In genomic region chr9:70479880-70480291, GRCh38 we compare ENCODE assay signal across 9 cellular contexts.
DNase-seq lines count a peak whose midpoint lies in the region; ATAC-seq and TF ChIP-seq lines count a peak whose summit lies in the region.
"Had no signal": no experiment of that assay in that cellular context is flagged by ENCODE, and none has a peak within 500 bp of the region (broad histone marks: within the 10 kb centered on the region; RNA-seq: fewer than 3 reads in every experiment).

No MANE protein-coding gene starts in this region.

- peak; percentile 43 for DNase-seq in Calu3
- no peak for DNase-seq in RWPE2 (ENCODE audit: low spot score)
- peak; percentile 68 for DNase-seq in fibroblast of the aortic adventitia (ENCODE audit: low read depth)
- DNase-seq in osteoblast (ENCODE audit: insufficient read length, low spot score, missing footprints): no peak
- DNase-seq in Kasumi-1 (lab: John Stamatoyannopoulos, UW): no peak
- DNase-seq in activated CD4-positive, CD25-positive, alpha-beta regulatory T cell (lab: John Stamatoyannopoulos, UW): no peak
- no peak for DNase-seq in activated CD8-positive, alpha-beta memory T cell treated with anti-CD3 and anti-CD28 coated beads, Interleukin-2, amount 10 ng/mL, durations not matched to agents 7 days and 5 days
- DNase-seq: GOT3 had no signal

- no peaks in the 10 kb centered on the region for H3K9me3 Mint-ChIP-seq in Calu3 (ENCODE audit: low read depth, unreplicated experiment)
- H3K9me3 Mint-ChIP-seq in activated CD8-positive, alpha-beta memory T cell treated with anti-CD3 and anti-CD28 coated beads, Interleukin-2, amount 10 ng/mL, durations not matched to agents 7 days and 5 days (ENCODE audit: low read depth): no peaks in the 10 kb centered on the region

- TF ChIP-seq CTCF in Calu3 (IDR thresholded peaks at IDR 0.05; ENCODE audit: unreplicated experiment) (no peak), RWPE2 (IDR thresholded peaks at IDR 0.05; ENCODE audit: poor library complexity, severe bottlenecking) (no peak), fibroblast of the aortic adventitia (IDR thresholded peaks at IDR 0.05; ENCODE audit: insufficient read depth, low read length) (no peak), osteoblast (IDR thresholded peaks at IDR 0.05; ENCODE audit: extremely low read depth, low read depth, low read length) (no peak)

- peaks cover 19% of the 10 kb centered on the region for H3K4me1 Mint-ChIP-seq in Calu3 (ENCODE audit: low read depth, unreplicated experiment)
- H3K4me1 Mint-ChIP-seq in activated CD8-positive, alpha-beta memory T cell treated with anti-CD3 and anti-CD28 coated beads, Interleukin-2, amount 10 ng/mL, durations not matched to agents 7 days and 5 days: no peaks in the 10 kb centered on the region

- H3K27me3 ChIP-seq in RWPE2 (ENCODE audit: insufficient read depth, poor library complexity, severe bottlenecking) (no peaks in the 10 kb centered on the region), osteoblast (ENCODE audit: insufficient read depth, low read length) (no peaks in the 10 kb centered on the region)

- no peaks in the 10 kb centered on the region for H3K36me3 ChIP-seq in RWPE2 (ENCODE audit: low read depth)
- no peaks in the 10 kb centered on the region for H3K36me3 ChIP-seq in osteoblast (ENCODE audit: insufficient read depth, low read length)

- CTCF ChIA-PET in Calu3 (lab: Charles Lee): interaction anchor here (1.3 kb wide), 1 partner anchor 65 kb away, joined by 3 read pairs; the partner anchor contains the start of gene KLF9
- CTCF ChIA-PET in activated CD8-positive, alpha-beta memory T cell treated with anti-CD3 and anti-CD28 coated beads, Interleukin-2, amount 10 ng/mL, durations not matched to agents 7 days and 5 days (lab: Charles Lee): interaction anchor here (0.6 to 1.2 kb wide), 2 partner anchors 122 to 1421 kb away, joined by 3 to 4 read pairs; no protein-coding TSS in a partner anchor

- no TSS peak for BruUV-seq in Calu3 (replicated peaks; lab: Mats Ljungman, UMichigan)

- peak; percentile 50 for ATAC-seq in RWPE2 (ENCODE audit: low read depth)
- no peak for ATAC-seq in HG03571 (IDR thresholded peaks at IDR 0.05; ENCODE audit: unreplicated experiment)
- no peak for ATAC-seq in activated CD8-positive, alpha-beta memory T cell treated with anti-CD3 and anti-CD28 coated beads, Interleukin-2, amount 10 ng/mL, durations not matched to agents 7 days and 5 days

- H3K4me1 ChIP-seq in RWPE2 (ENCODE audit: insufficient read depth, poor library complexity, severe bottlenecking): peaks cover 44% of the 10 kb centered on the region
- peaks cover 20% of the 10 kb centered on the region for H3K4me1 ChIP-seq in osteoblast (ENCODE audit: insufficient read depth, low read length)

- no peaks in the 10 kb centered on the region for H3K36me3 Mint-ChIP-seq in Calu3 (ENCODE audit: insufficient read depth, unreplicated experiment)
- no peaks in the 10 kb centered on the region for H3K36me3 Mint-ChIP-seq in activated CD8-positive, alpha-beta memory T cell treated with anti-CD3 and anti-CD28 coated beads, Interleukin-2, amount 10 ng/mL, durations not matched to agents 7 days and 5 days

- no peaks in the 10 kb centered on the region for H3K27me3 Mint-ChIP-seq in Calu3 (ENCODE audit: unreplicated experiment)
- H3K27me3 Mint-ChIP-seq in activated CD8-positive, alpha-beta memory T cell treated with anti-CD3 and anti-CD28 coated beads, Interleukin-2, amount 10 ng/mL, durations not matched to agents 7 days and 5 days: no peaks in the 10 kb centered on the region

- H2AFZ ChIP-seq in osteoblast (ENCODE audit: low read length): peak overlapping the region; percentile 66

- H3K79me2 ChIP-seq in osteoblast (ENCODE audit: insufficient read depth, low read length): no peaks in the 10 kb centered on the region

- peak overlapping the region; percentile 45 for H3K4me3 Mint-ChIP-seq in Calu3 (ENCODE audit: low read depth, unreplicated experiment)
- H3K4me3 Mint-ChIP-seq in activated CD8-positive, alpha-beta memory T cell treated with anti-CD3 and anti-CD28 coated beads, Interleukin-2, amount 10 ng/mL, durations not matched to agents 7 days and 5 days: no peak overlapping the region

- H3K4me2 ChIP-seq in osteoblast (ENCODE audit: insufficient read depth, low read length): peak overlapping the region; percentile 60

- no peaks in the 10 kb centered on the region for H4K20me1 ChIP-seq in osteoblast (ENCODE audit: insufficient read depth, low read length)

- H3K9me3 ChIP-seq in RWPE2 (ENCODE audit: severe bottlenecking) (no peaks in the 10 kb centered on the region), osteoblast (ENCODE audit: low read depth, low read length) (no peaks in the 10 kb centered on the region)

- intact Hi-C loops in Calu3 (cut with micrococcal nuclease; ENCODE audit: unreplicated experiment): loop anchor here (5.0 kb wide), 2 partner anchors 68 to 122 kb away; partner anchors contain the start of gene KLF9

- H3K27ac ChIP-seq in RWPE2 (ENCODE audit: poor library complexity, severe bottlenecking): peak overlapping the region; percentile 62
- H3K27ac ChIP-seq in osteoblast (ENCODE audit: low read depth, low read length): peak overlapping the region; percentile 73

- no peak overlapping the region for H3K4me3 ChIP-seq in RWPE2 (ENCODE audit: severe bottlenecking)
- H3K4me3 ChIP-seq in fibroblast of the aortic adventitia (ENCODE audit: low read depth, low read length): no peak overlapping the region
- H3K4me3 ChIP-seq in osteoblast (ENCODE audit: insufficient read depth, low read length): no peak overlapping the region

- no peak overlapping the region for H3K27ac Mint-ChIP-seq in Calu3 (ENCODE audit: unreplicated experiment)
- no peak overlapping the region for H3K27ac Mint-ChIP-seq in activated CD8-positive, alpha-beta memory T cell treated with anti-CD3 and anti-CD28 coated beads, Interleukin-2, amount 10 ng/mL, durations not matched to agents 7 days and 5 days

Comparison
In these comparisons a context has a peak if more than half of its experiments do, and no peak if none do; other contexts are left out.
1. DNase-seq: peak in Calu3 (single experiment) and fibroblast of the aortic adventitia (single experiment); none in RWPE2 (single experiment), osteoblast (single experiment), Kasumi-1 (0 of 2), activated CD4-positive, CD25-positive, alpha-beta regulatory T cell (0 of 4) and activated CD8-positive, alpha-beta memory T cell treated with anti-CD3 and anti-CD28 coated beads, Interleukin-2, amount 10 ng/mL, durations not matched to agents 7 days and 5 days (single experiment).